ENCODE assay signal across 8 cellular contexts in genomic region chr16:13920510-13920818, GRCh38. TPM values are rescaled to one million over a fixed set of nuclear protein-coding genes. Genes with fewer than 3 reads are reported as not detected.
A peak's percentile ranks its signal among the peaks of the same experiment; 100 is the strongest.
DNase-seq lines count a peak whose midpoint lies in the region; ATAC-seq, FAIRE-seq and TF ChIP-seq lines count a peak whose summit lies in the region.

No MANE protein-coding gene starts in this region.

- H3K36me3 ChIP-seq in DOHH2 (ENCODE audit: control insufficient read depth, low read length), result peaks cover 7% of the 10 kb centered on the region
- H3K36me3 ChIP-seq in OCI-LY3 (replicated peaks; ENCODE audit: low read depth, low read length), result peaks cover 4% of the 10 kb centered on the region
- H3K36me3 ChIP-seq in pancreas, result no peaks in the 10 kb centered on the region

- 1 to 4% methylated on average over 10 of the region's 10 CpGs for WGBS in pancreas, 2 donors

- H4K20me1 ChIP-seq in DOHH2 (ENCODE audit: control insufficient read depth, insufficient read depth, low read depth, low read length), result no peaks in the 10 kb centered on the region
- H4K20me1 ChIP-seq in OCI-LY3 (ENCODE audit: insufficient read depth, low read length), result no peaks in the 10 kb centered on the region

- no peaks in the 10 kb centered on the region for H3F3A ChIP-seq in DOHH2 (ENCODE audit: control insufficient read depth, insufficient read depth)

- H3K4me2 ChIP-seq in DOHH2 (ENCODE audit: low read length), result peak overlapping the region; percentile 92
- peak overlapping the region; percentile 98 for H3K4me2 ChIP-seq in OCI-LY3 (ENCODE audit: low read length)

- H3K79me2 ChIP-seq in DOHH2 (ENCODE audit: control insufficient read depth, low read length), result peaks cover 10% of the 10 kb centered on the region
- peaks cover 10% of the 10 kb centered on the region for H3K79me2 ChIP-seq in OCI-LY3 (ENCODE audit: low read length)

- H3K4me3 ChIP-seq in DOHH2 (ENCODE audit: low read length) (peak overlapping the region; percentile 78), OCI-LY3 (ENCODE audit: low read length) (peak overlapping the region; percentile 94), pancreas (peak overlapping the region; percentile 49 to 82 (median 78))

- intact Hi-C loops in pancreas (cut with DNase I), result loop anchor here in 2 of 3 donors (10.0 kb wide), 2 partner anchors 284 to 364 kb away; no protein-coding TSS in a partner anchor

- no peak for DNase-seq in epithelial cell of prostate (ENCODE audit: low read depth, low spot score)
- peak in 1 of 6 donors; percentile 48 for DNase-seq in pancreas
- DNase-seq in islet precursor cell, result no peak
- no peak for DNase-seq in GM12892 (ENCODE audit: insufficient read length)
- DNase-seq in Ammon's horn (ENCODE audit: low spot score), result no peak

- peaks cover 14% of the 10 kb centered on the region for H3K4me1 ChIP-seq in DOHH2 (ENCODE audit: control insufficient read depth, low read length)
- H3K4me1 ChIP-seq in OCI-LY3 (ENCODE audit: low read length), result peaks cover 21% of the 10 kb centered on the region
- H3K4me1 ChIP-seq in pancreas, result peaks cover 0 to 10% (median 0%) of the 10 kb centered on the region in 3 donors

- no peak for TF ChIP-seq POLR2A in GM12892 (IDR thresholded peaks at IDR 0.05; ENCODE audit: low read depth, low read length)

- TF ChIP-seq CTCF in DOHH2 (IDR thresholded peaks at IDR 0.05; ENCODE audit: low read depth, low read length, poor library complexity, severe bottlenecking) (no peak), OCI-LY3 (IDR thresholded peaks at IDR 0.05; ENCODE audit: low read depth, low read length) (no peak), pancreas (IDR thresholded peaks at IDR 0.05) (no peak)

- H3K9me3 ChIP-seq in DOHH2 (ENCODE audit: control insufficient read depth, insufficient read depth, low read length), result no peaks in the 10 kb centered on the region
- H3K9me3 ChIP-seq in OCI-LY3 (ENCODE audit: insufficient read depth, low read length), result no peaks in the 10 kb centered on the region
- H3K9me3 ChIP-seq in pancreas, result no peaks in the 10 kb centered on the region

- H2AFZ ChIP-seq in OCI-LY3 (ENCODE audit: low read depth, low read length), result peak overlapping the region; percentile 92

- H3K27ac ChIP-seq in DOHH2 (ENCODE audit: low read depth, low read length) (no peak overlapping the region), OCI-LY3 (ENCODE audit: low read length) (no peak overlapping the region), epithelial cell of prostate (peak overlapping the region; percentile 43), pancreas (peak overlapping the region; percentile 39 to 58 (median 51))

- no peaks in the 10 kb centered on the region for H3K9me2 ChIP-seq in DOHH2 (replicated peaks; ENCODE audit: control insufficient read depth, low read length)

- H3K27me3 ChIP-seq in DOHH2 (ENCODE audit: control insufficient read depth, low read length) (peaks cover 7% of the 10 kb centered on the region), OCI-LY3 (ENCODE audit: low read depth, low read length) (peaks cover 13% of the 10 kb centered on the region), pancreas (no peaks in the 10 kb centered on the region)

- ATAC-seq in pancreas (no peak), GM19467 (IDR thresholded peaks at IDR 0.05; ENCODE audit: unreplicated experiment) (no peak)

- H3K9ac ChIP-seq in OCI-LY3 (ENCODE audit: low read length), result peak overlapping the region; percentile 85

- FAIRE-seq in pancreas (lab: Jason Lieb, UNC) (no peak), GM12892 (lab: Jason Lieb, UNC) (no peak)

RNA-seq across cellular contexts. Expression of gene ERCC4, which starts 0.5 kb away (rescaled TPM):
- total RNA-seq in pancreas, result 1 to 10 TPM; 2.8 to 6.7 (median 5.2) TPM
- 1 to 10 TPM; 1.2 to 1.8 TPM for polyA plus RNA-seq in pancreas
- 3.6 TPM for polyA plus RNA-seq in GM12892 (2012; ENCODE audit: missing spikeins)

Comparison
In these comparisons a context has a peak if more than half of its experiments do, and no peak if none do; other contexts are left out.
1. H3K27ac ChIP-seq: peak in epithelial cell of prostate (single experiment) and pancreas (4 of 4); none in DOHH2 (single experiment) and OCI-LY3 (single experiment).
2. Peak in every context shown above with its lines, with median percentiles within 50 percentile points of each other: H3K4me3 ChIP-seq.